9 cellular contexts compared by ENCODE assay signal in genomic region chr20:8213831-8214587, GRCh38.
A peak's percentile ranks its signal among the peaks of the same experiment; 100 is the strongest.
DNase-seq lines count a peak whose midpoint lies in the region; ATAC-seq and TF ChIP-seq lines count a peak whose summit lies in the region.
"Had no signal": no experiment of that assay in that cellular context is flagged by ENCODE, and none has a peak within 500 bp of the region (broad histone marks: within the 10 kb centered on the region; RNA-seq: fewer than 3 reads in every experiment).

No MANE protein-coding gene starts in this region.

- WGBS in heart right ventricle, 2 donors, result 72 to 77% methylated on average over 12 of the region's 12 CpGs

- H3K4me3 ChIP-seq in heart right ventricle, result peak overlapping the region in 6 of 10 donors; percentile 16 to 38 (median 26)
- H3K4me3 ChIP-seq in upper lobe of right lung, result peak overlapping the region; percentile 5

- peaks cover 0 to 3% (median 0%) of the 10 kb centered on the region in 11 donors for H3K9me3 ChIP-seq in heart right ventricle
- H3K9me3 ChIP-seq in upper lobe of right lung, result no peaks in the 10 kb centered on the region

- H3K4me1 ChIP-seq in heart right ventricle (peaks cover 0 to 51% (median 29%) of the 10 kb centered on the region in 9 donors), upper lobe of right lung (no peaks in the 10 kb centered on the region)

- peak overlapping the region in 1 of 2 donors; percentile 38 for H3K27ac Mint-ChIP-seq in activated naive CD4-positive, alpha-beta T cell treated with anti-CD3 and anti-CD28 coated beads, Interleukin-2, amount 50 U/mL, for 72 hours
- H3K27ac Mint-ChIP-seq in HFFc6, result no peak overlapping the region

- H3K27ac ChIP-seq in heart right ventricle, result peak overlapping the region in 9 of 10 donors; percentile 37 to 79 (median 69)
- H3K27ac ChIP-seq in upper lobe of right lung, result no peak overlapping the region

- no peak overlapping the region for H3K4me3 Mint-ChIP-seq in HFFc6

- H3K36me3 Mint-ChIP-seq in activated naive CD4-positive, alpha-beta T cell treated with anti-CD3 and anti-CD28 coated beads, Interleukin-2, amount 50 U/mL, for 72 hours, result peaks cover 0 to 4% of the 10 kb centered on the region in 2 donors
- peaks cover 15% of the 10 kb centered on the region; the same call in 1 of the 2 replicates for H3K36me3 Mint-ChIP-seq in HFFc6 (ENCODE audit: low read depth)

- peaks cover 1% of the 10 kb centered on the region; the same call in 1 of the 2 replicates for H3K27me3 Mint-ChIP-seq in HFFc6 (ENCODE audit: insufficient read depth)

- no peak for TF ChIP-seq CTCF in heart right ventricle (IDR thresholded peaks at IDR 0.05)
- no peak for TF ChIP-seq CTCF in upper lobe of right lung (IDR thresholded peaks at IDR 0.05)
- no peak for TF ChIP-seq CTCF in HFFc6 (IDR thresholded peaks at IDR 0.05)

- no peaks in the 10 kb centered on the region for H3K27me3 ChIP-seq in heart right ventricle
- H3K27me3 ChIP-seq in upper lobe of right lung, result no peaks in the 10 kb centered on the region

- peaks cover 0 to 4% of the 10 kb centered on the region in 2 donors for H3K9me3 Mint-ChIP-seq in activated naive CD4-positive, alpha-beta T cell treated with anti-CD3 and anti-CD28 coated beads, Interleukin-2, amount 50 U/mL, for 72 hours
- H3K9me3 Mint-ChIP-seq in HFFc6, result no peaks in the 10 kb centered on the region

- no peak for DNase-seq in heart right ventricle
- DNase-seq in Right ventricle myocardium inferior (ENCODE audit: missing footprints), result no peak
- DNase-seq in activated naive CD4-positive, alpha-beta T cell treated with anti-CD3 and anti-CD28 coated beads, Interleukin-2, amount 50 U/mL, for 72 hours (ENCODE audit: low spot score in 2 of 2), result no peak
- no peak for DNase-seq in upper lobe of right lung
- no peak for DNase-seq in 8988T
- no peak for DNase-seq in stimulated activated CD4-positive, alpha-beta T cell treated with anti-CD3 and anti-CD28 coated beads, Interleukin-2, amount 100 ng/mL, for 24 hours
- DNase-seq in HFFc6, result no peak
- DNase-seq: NCI-H226 had no signal

- ATAC-seq in heart right ventricle (peak in 4 of 8 donors; percentile 66 to 74 (median 70)), Right ventricle myocardium inferior (no peak), HG03025 (IDR thresholded peaks at IDR 0.05; ENCODE audit: low FRiP score, unreplicated experiment) (peak; percentile 82), upper lobe of right lung (no peak)
- peak; percentile 56 to 89 for ATAC-seq in activated naive CD4-positive, alpha-beta T cell treated with anti-CD3 and anti-CD28 coated beads, Interleukin-2, amount 50 U/mL, for 72 hours

- H3K36me3 ChIP-seq in heart right ventricle (no peaks in the 10 kb centered on the region), upper lobe of right lung (no peaks in the 10 kb centered on the region)

- peaks cover 99% of the 10 kb centered on the region for H3K4me1 Mint-ChIP-seq in HFFc6 (ENCODE audit: low read depth)

- intact Hi-C loops in heart right ventricle (cut with DNase I) (loop anchor here in 1 of 10 donors (5.0 kb wide), 1 partner anchor 67 kb away; no protein-coding TSS in a partner anchor), Right ventricle myocardium inferior (cut with DNase I) (no loop called here), upper lobe of right lung (cut with DNase I) (no loop called here)

Comparison
In these comparisons a context has a peak if more than half of its experiments do, and no peak if none do; other contexts are left out.
1. ATAC-seq: peak in HG03025 (single experiment) and activated naive CD4-positive, alpha-beta T cell treated with anti-CD3 and anti-CD28 coated beads, Interleukin-2, amount 50 U/mL, for 72 hours (2 of 2); none in Right ventricle myocardium inferior (single experiment) and upper lobe of right lung (single experiment).